ENCODE assay signal across 8 cellular contexts in genomic region chr7:108570146-108570755, GRCh38.
DNase-seq lines count a peak whose midpoint lies in the region; ATAC-seq lines count a peak whose summit lies in the region.

No MANE protein-coding gene starts in this region.

- H3K4me1 ChIP-seq in endocrine pancreas (ENCODE audit: control insufficient read depth, insufficient read depth, low read length), result peaks cover 45% of the 10 kb centered on the region

- peak overlapping the region; percentile 97 for H3K9ac ChIP-seq in endocrine pancreas (ENCODE audit: control insufficient read depth, insufficient read depth, low read length)

- peak; percentile 26 for DNase-seq in activated CD4-positive, CD25-positive, alpha-beta regulatory T cell treated with anti-CD3 and anti-CD28 coated beads, Interleukin-2, amount 50 U/mL, for 16 hours (ENCODE audit: low read depth, low spot score)
- DNase-seq in activated CD4-positive, CD25-positive, alpha-beta regulatory T cell treated with anti-CD3 and anti-CD28 coated beads, Interleukin-2, amount 50 U/mL, for 72 hours, result no peak
- DNase-seq in NCI-H2227 treated with DMSO at 0.1 percent for 48 hours (lab: John Stamatoyannopoulos, UW) (peak; percentile 24), midbrain (lab: John Stamatoyannopoulos, UW) (peak; percentile 19)
- DNase-seq in activated CD4-positive, alpha-beta T cell treated with anti-CD3 and anti-CD28 coated beads, Interleukin-2, amount 50 U/mL, for 48 hours, result peak; percentile 40 to 58
- peak; percentile 16 for DNase-seq in stimulated activated CD8-positive, alpha-beta memory T cell treated with anti-CD3 and anti-CD28 coated beads, Interleukin-7, amount 100 ng/mL, for 24 hours (ENCODE audit: low read depth)

- no peaks in the 10 kb centered on the region for H3K36me3 ChIP-seq in endocrine pancreas (ENCODE audit: control insufficient read depth, insufficient read depth, low read length)

- peak; percentile 24 for ATAC-seq in HG02981 (IDR thresholded peaks at IDR 0.05; ENCODE audit: unreplicated experiment)

- H3K27me3 ChIP-seq in endocrine pancreas (ENCODE audit: control insufficient read depth, insufficient read depth, low read length), result no peaks in the 10 kb centered on the region

- no peaks in the 10 kb centered on the region for H3K9me3 ChIP-seq in endocrine pancreas (ENCODE audit: control insufficient read depth, low read length)

- peak overlapping the region; percentile 92 for H3K4me3 ChIP-seq in endocrine pancreas (ENCODE audit: control insufficient read depth, insufficient read depth, low read length)
